23 cellular contexts compared by ENCODE assay signal in genomic region chr2:203744091-203744490, GRCh38. TPM values are rescaled to one million over a fixed set of nuclear protein-coding genes. Genes with fewer than 3 reads are reported as not detected.
DNase-seq lines count a peak whose midpoint lies in the region; ATAC-seq and TF ChIP-seq lines count a peak whose summit lies in the region.
"Had no signal": no experiment of that assay in that cellular context is flagged by ENCODE, and none has a peak within 500 bp of the region (broad histone marks: within the 10 kb centered on the region; RNA-seq: fewer than 3 reads in every experiment).

No MANE protein-coding gene starts in this region.

- H3K9me3 Mint-ChIP-seq in activated CD8-positive, alpha-beta memory T cell treated with anti-CD3 and anti-CD28 coated beads, Interleukin-2, amount 10 ng/mL, durations not matched to agents 7 days and 5 days (ENCODE audit: low read depth): peaks cover 14% of the 10 kb centered on the region
- no peaks in the 10 kb centered on the region for H3K9me3 Mint-ChIP-seq in GM23338
- H3K9me3 Mint-ChIP-seq in activated naive CD8-positive, alpha-beta T cell treated with anti-CD3 and anti-CD28 coated beads, Interleukin-2, amount 50 U/mL, for 24 hours: peaks cover 9% of the 10 kb centered on the region
- no peaks in the 10 kb centered on the region for H3K9me3 Mint-ChIP-seq in glutamatergic neuron (ENCODE audit: unreplicated experiment)
- H3K9me3 Mint-ChIP-seq: neural progenitor cell had no signal

- H3K27ac Mint-ChIP-seq in activated CD8-positive, alpha-beta memory T cell treated with anti-CD3 and anti-CD28 coated beads, Interleukin-2, amount 10 ng/mL, durations not matched to agents 7 days and 5 days: peak overlapping the region; percentile 65
- H3K27ac Mint-ChIP-seq in GM23338 (no peak overlapping the region), glutamatergic neuron (ENCODE audit: unreplicated experiment) (no peak overlapping the region)
- peak overlapping the region; percentile 74 for H3K27ac Mint-ChIP-seq in activated naive CD8-positive, alpha-beta T cell treated with anti-CD3 and anti-CD28 coated beads, Interleukin-2, amount 50 U/mL, for 24 hours
- H3K27ac Mint-ChIP-seq: neural progenitor cell had no signal

- no peaks in the 10 kb centered on the region for H3K27me3 Mint-ChIP-seq in activated CD8-positive, alpha-beta memory T cell treated with anti-CD3 and anti-CD28 coated beads, Interleukin-2, amount 10 ng/mL, durations not matched to agents 7 days and 5 days
- no peaks in the 10 kb centered on the region for H3K27me3 Mint-ChIP-seq in GM23338 (ENCODE audit: insufficient read depth, low read depth, poor library complexity)
- no peaks in the 10 kb centered on the region for H3K27me3 Mint-ChIP-seq in activated naive CD8-positive, alpha-beta T cell treated with anti-CD3 and anti-CD28 coated beads, Interleukin-2, amount 50 U/mL, for 24 hours
- H3K27me3 Mint-ChIP-seq in glutamatergic neuron (ENCODE audit: unreplicated experiment): no peaks in the 10 kb centered on the region

- no peaks in the 10 kb centered on the region; the same call in 1 of the 2 replicates for H3K9me2 ChIP-seq in GM23338 (ENCODE audit: insufficient read depth)

- H3K27ac ChIP-seq in GM23338 (ENCODE audit: low read depth): no peak overlapping the region
- H3K27ac ChIP-seq: neural progenitor cell, vagina had no signal

- peak overlapping the region; percentile 45; the same call in 1 of the 2 replicates for H2AFZ ChIP-seq in GM23338
- H2AFZ ChIP-seq: neural progenitor cell had no signal

- H3F3A ChIP-seq in GM23338 (replicated peaks; ENCODE audit: low read depth): no peaks in the 10 kb centered on the region

- no peak overlapping the region for H3K4me3 Mint-ChIP-seq in activated CD8-positive, alpha-beta memory T cell treated with anti-CD3 and anti-CD28 coated beads, Interleukin-2, amount 10 ng/mL, durations not matched to agents 7 days and 5 days
- H3K4me3 Mint-ChIP-seq in GM23338 (no peak overlapping the region), glutamatergic neuron (ENCODE audit: unreplicated experiment) (no peak overlapping the region)
- no peak overlapping the region for H3K4me3 Mint-ChIP-seq in activated naive CD8-positive, alpha-beta T cell treated with anti-CD3 and anti-CD28 coated beads, Interleukin-2, amount 50 U/mL, for 24 hours
- H3K4me3 Mint-ChIP-seq: activated T-cell treated with anti-CD3 and anti-CD28 coated beads, Interleukin-2, amount 50 U/mL, for 4 hours; neural progenitor cell had no signal

- peaks cover 65% of the 10 kb centered on the region for H3K4me1 Mint-ChIP-seq in activated CD8-positive, alpha-beta memory T cell treated with anti-CD3 and anti-CD28 coated beads, Interleukin-2, amount 10 ng/mL, durations not matched to agents 7 days and 5 days
- no peaks in the 10 kb centered on the region for H3K4me1 Mint-ChIP-seq in GM23338
- peaks cover 85% of the 10 kb centered on the region for H3K4me1 Mint-ChIP-seq in activated naive CD8-positive, alpha-beta T cell treated with anti-CD3 and anti-CD28 coated beads, Interleukin-2, amount 50 U/mL, for 24 hours
- H3K4me1 Mint-ChIP-seq in glutamatergic neuron (ENCODE audit: low read depth, unreplicated experiment): no peaks in the 10 kb centered on the region

- H3K36me3 Mint-ChIP-seq in activated CD8-positive, alpha-beta memory T cell treated with anti-CD3 and anti-CD28 coated beads, Interleukin-2, amount 10 ng/mL, durations not matched to agents 7 days and 5 days: peaks cover 33% of the 10 kb centered on the region
- H3K36me3 Mint-ChIP-seq in GM23338 (ENCODE audit: low read depth): no peaks in the 10 kb centered on the region
- H3K36me3 Mint-ChIP-seq in activated naive CD8-positive, alpha-beta T cell treated with anti-CD3 and anti-CD28 coated beads, Interleukin-2, amount 50 U/mL, for 24 hours (ENCODE audit: low read depth): peaks cover 31% of the 10 kb centered on the region
- no peaks in the 10 kb centered on the region for H3K36me3 Mint-ChIP-seq in glutamatergic neuron (ENCODE audit: unreplicated experiment)
- H3K36me3 Mint-ChIP-seq: neural progenitor cell had no signal

- TF ChIP-seq CTCF in GM23338 (conservative IDR thresholded peaks at IDR 0.05; ENCODE audit: low read depth in 2 of 2) (no peak), glutamatergic neuron (IDR thresholded peaks at IDR 0.05; ENCODE audit: partially characterized antibody, unreplicated experiment) (no peak)

- H3K27me3 ChIP-seq in GM23338 (ENCODE audit: insufficient read depth) (no peaks in the 10 kb centered on the region), skeletal muscle satellite cell (ENCODE audit: control insufficient read depth, insufficient read depth, low read length) (no peaks in the 10 kb centered on the region)
- H3K27me3 ChIP-seq: neural progenitor cell, vagina had no signal

- no peaks in the 10 kb centered on the region for H3K79me2 ChIP-seq in GM23338 (replicated peaks; ENCODE audit: insufficient read depth)

- CTCF ChIA-PET in activated CD8-positive, alpha-beta memory T cell treated with anti-CD3 and anti-CD28 coated beads, Interleukin-2, amount 10 ng/mL, durations not matched to agents 7 days and 5 days (lab: Charles Lee): interaction anchor here (1.6 kb wide), 1 partner anchor 41 kb away, joined by 3 read pairs; no protein-coding TSS in a partner anchor

- peak overlapping the region; percentile 77 for H3K9ac ChIP-seq in skeletal muscle satellite cell (ENCODE audit: low read depth, low read length)
- H3K9ac ChIP-seq: neural progenitor cell had no signal

- DNase-seq in activated CD8-positive, alpha-beta memory T cell treated with anti-CD3 and anti-CD28 coated beads, Interleukin-2, amount 10 ng/mL, durations not matched to agents 7 days and 5 days: no peak
- DNase-seq in activated CD8-positive, alpha-beta memory T cell treated with anti-CD3 and anti-CD28 coated beads, Interleukin-2, amount 50 U/mL, for 48 hours: no peak
- DNase-seq in GM23338 (ENCODE audit: low spot score) (no peak), NCI-H1436 treated with DMSO at 0.1 percent for 48 hours (lab: John Stamatoyannopoulos, UW) (no peak), NCI-H1930 (lab: John Stamatoyannopoulos, UW) (no peak), glutamatergic neuron (no peak)
- no peak for DNase-seq in activated naive CD8-positive, alpha-beta T cell treated with anti-CD3 and anti-CD28 coated beads, Interleukin-2, amount 50 U/mL, for 24 hours
- DNase-seq: activated CD4-positive, CD25-positive, alpha-beta regulatory T cell treated with anti-CD3 and anti-CD28 coated beads, Interleukin-2, amount 50 U/mL, for 72 hours; activated T-cell treated with anti-CD3 and anti-CD28 coated beads, Interleukin-2, amount 50 U/mL, for 4 hours; aorta; hypothalamus; kidney; NCI-H2029; NCI-H446 treated with DMSO at 0.1 percent for 48 hours; SHP77 treated with DMSO at 0.1 percent for 48 hours; T1000 had no signal

- H3K4me3 ChIP-seq in GM23338 (no peak overlapping the region), skeletal muscle satellite cell (ENCODE audit: low read length) (peak overlapping the region; percentile 33)
- H3K4me3 ChIP-seq: neural progenitor cell, vagina had no signal

- H3K4me2 ChIP-seq in GM23338: no peak overlapping the region
- H3K4me2 ChIP-seq in skeletal muscle satellite cell (ENCODE audit: low read length): peak overlapping the region; percentile 62
- H3K4me2 ChIP-seq: neural progenitor cell had no signal

- H4K20me1 ChIP-seq in GM23338 (replicated peaks; ENCODE audit: insufficient read depth): no peaks in the 10 kb centered on the region

- H3K4me1 ChIP-seq in GM23338 (ENCODE audit: insufficient read depth): no peaks in the 10 kb centered on the region
- H3K4me1 ChIP-seq in skeletal muscle satellite cell (ENCODE audit: control insufficient read depth, insufficient read depth, low read length): peaks cover 50% of the 10 kb centered on the region
- H3K4me1 ChIP-seq: vagina had no signal

- ATAC-seq in activated CD8-positive, alpha-beta memory T cell treated with anti-CD3 and anti-CD28 coated beads, Interleukin-2, amount 10 ng/mL, durations not matched to agents 7 days and 5 days: no peak
- ATAC-seq in GM23338: no peak
- ATAC-seq in activated naive CD8-positive, alpha-beta T cell treated with anti-CD3 and anti-CD28 coated beads, Interleukin-2, amount 50 U/mL, for 24 hours: no peak
- ATAC-seq: activated T-cell treated with anti-CD3 and anti-CD28 coated beads, Interleukin-2, amount 50 U/mL, for 4 hours; HepG2 had no signal

- no peaks in the 10 kb centered on the region for H3K9me3 ChIP-seq in skeletal muscle satellite cell (replicated peaks; ENCODE audit: low read length)
- H3K9me3 ChIP-seq: vagina had no signal

- H3K36me3 ChIP-seq in GM23338 (ENCODE audit: insufficient read depth): no peaks in the 10 kb centered on the region
- no peaks in the 10 kb centered on the region for H3K36me3 ChIP-seq in skeletal muscle satellite cell (ENCODE audit: insufficient read depth, low read length)
- H3K36me3 ChIP-seq: neural progenitor cell, vagina had no signal

TF ChIP-seq in GM23338, 12 proteins besides CTCF, POLR2A, EP300 and RAD21 (continues in another document):
- no peak for TF ChIP-seq JUNB (IDR thresholded peaks at IDR 0.05; ENCODE audit: unreplicated experiment)
- no peak for TF ChIP-seq POLR2AphosphoS5 (IDR thresholded peaks at IDR 0.05; ENCODE audit: low read depth)
- TF ChIP-seq EZH2phosphoT487 (IDR thresholded peaks at IDR 0.05; ENCODE audit: unreplicated experiment): no peak
- TF ChIP-seq ZNF114 (CRISPR knock-in tag; IDR thresholded peaks at IDR 0.05): no peak
- no peak for TF ChIP-seq CREB1 (CRISPR knock-in tag; IDR thresholded peaks at IDR 0.05; ENCODE audit: low read depth)
- no peak for TF ChIP-seq STAT1 (IDR thresholded peaks at IDR 0.05; ENCODE audit: unreplicated experiment)
- TF ChIP-seq EZH2 (IDR thresholded peaks at IDR 0.05; ENCODE audit: low read depth, unreplicated experiment): no peak
- no peak for TF ChIP-seq NANOG (IDR thresholded peaks at IDR 0.05; ENCODE audit: borderline replicate concordance)
- no peak for TF ChIP-seq ETS1 (IDR thresholded peaks at IDR 0.05)
- no peak for TF ChIP-seq ZNF331 (CRISPR knock-in tag; IDR thresholded peaks at IDR 0.05; ENCODE audit: low read depth)

RNA-seq across cellular contexts. Expression of gene CD28, which starts 37.7 kb away (rescaled TPM):
- 10 to 100 TPM; 30.5 to 35.7 TPM for total RNA-seq in activated CD8-positive, alpha-beta memory T cell treated with anti-CD3 and anti-CD28 coated beads, Interleukin-2, amount 10 ng/mL, durations not matched to agents 7 days and 5 days
- not detected in 2 replicates for total RNA-seq in GM23338 (2014; rRNA removed; shearing (Covaris generic))
- polyA plus RNA-seq in GM23338 (2016; fragmentation: Nextera tagmentation; extraction: Ambion mirVana): not detected in 2 replicates
- not detected in 2 replicates for total RNA-seq in skeletal muscle satellite cell (2012; rRNA removed)
- total RNA-seq in glutamatergic neuron (ENCODE audit: unreplicated experiment): not detected
- total RNA-seq: fibroblast of villous mesenchyme, G401, HepG2, renal cortical epithelial cell had no signal
- polyA plus RNA-seq: HepG2 had no signal

Comparison
In these comparisons a context has a peak if more than half of its experiments do, and no peak if none do; other contexts are left out.
1. H3K27ac Mint-ChIP-seq: peak in activated CD8-positive, alpha-beta memory T cell treated with anti-CD3 and anti-CD28 coated beads, Interleukin-2, amount 10 ng/mL, durations not matched to agents 7 days and 5 days (single experiment) and activated naive CD8-positive, alpha-beta T cell treated with anti-CD3 and anti-CD28 coated beads, Interleukin-2, amount 50 U/mL, for 24 hours (single experiment); none in GM23338 (single experiment) and glutamatergic neuron (single experiment).
2. RNA of gene CD28, which starts 37.7 kb away (total RNA-seq): 30.5 to 35.7 TPM in activated CD8-positive, alpha-beta memory T cell treated with anti-CD3 and anti-CD28 coated beads, Interleukin-2, amount 10 ng/mL, durations not matched to agents 7 days and 5 days; not detected in glutamatergic neuron (single experiment) and not detected in GM23338; every median in the first group is over 10 times any median in the second.